ENCODE assay signal across 14 cellular contexts in the genomic region with DNA sequence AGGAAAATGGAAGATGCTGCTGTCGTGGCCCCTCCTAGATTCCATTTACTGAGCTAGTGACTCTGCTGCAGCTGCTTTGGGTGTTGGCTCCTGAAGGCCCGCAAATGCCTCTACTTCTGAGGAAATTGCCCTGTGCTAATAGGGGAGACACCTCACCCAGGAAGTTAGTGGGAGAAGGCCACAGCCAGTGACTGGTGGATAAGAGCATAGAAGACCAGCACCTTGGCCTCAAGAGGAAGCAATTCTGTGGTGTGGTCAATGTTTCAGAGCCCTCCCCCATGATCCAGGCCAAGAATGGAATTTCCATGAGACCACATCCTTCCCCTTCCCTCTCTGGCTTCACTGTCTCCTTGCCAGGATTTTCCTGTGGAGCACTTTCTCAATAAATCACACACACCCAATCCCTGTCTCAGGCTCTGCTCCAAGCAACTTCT. TPM values are rescaled to one million over a fixed set of nuclear protein-coding genes. Genes with fewer than 3 reads are reported as not detected.
DNase-seq lines count a peak whose midpoint lies in the region; ATAC-seq, FAIRE-seq and TF ChIP-seq lines count a peak whose summit lies in the region.
"Had no signal": no experiment of that assay in that cellular context is flagged by ENCODE, and none has a peak within 500 bp of the region (broad histone marks: within the 10 kb centered on the region; RNA-seq: fewer than 3 reads in every experiment).

No MANE protein-coding gene starts in this region.

- CTCF ChIA-PET in HepG2 (lab: Yijun Ruan, JAX; ENCODE audit: low intra/inter-chr PET ratio, low total read pairs) = no interaction called here

- H3K4me1 ChIP-seq in HepG2 (ENCODE audit: insufficient read depth, low read length) = peaks cover 16% of the 10 kb centered on the region
- H3K4me1 ChIP-seq: prostate gland had no signal

- no peaks in the 10 kb centered on the region for H3K9me3 ChIP-seq in HepG2 (ENCODE audit: low read length)
- H3K9me3 ChIP-seq: prostate gland had no signal

- DNase-seq in AG10803 (ENCODE audit: low read depth) (peak; percentile 86), Kasumi-1 (lab: John Stamatoyannopoulos, UW) (peak; percentile 82 to 84), astrocyte of the spinal cord (ENCODE audit: low read depth, low spot score) (peak; percentile 87), kidney epithelial cell (ENCODE audit: low read depth) (peak; percentile 50), omental fat pad (ENCODE audit: low spot score) (no peak), T-helper 2 cell (no peak), HepG2 (ENCODE audit: low spot score) (no peak), NCI-H69 (lab: John Stamatoyannopoulos, UW) (no peak)
- DNase-seq: activated CD4-positive, alpha-beta memory T cell treated with anti-CD3 and anti-CD28 coated beads for 36 hours; activated naive CD4-positive, alpha-beta T cell treated with anti-CD3 and anti-CD28 coated beads, Interleukin-2, amount 50 U/mL, for 16 hours; C1 segment of cervical spinal cord; left cardiac atrium; NCI-H2081 treated with DMSO at 0.1 percent for 48 hours had no signal

- WGBS in HepG2 (ENCODE audit: low lambda C conversion rate) = 45% methylated on average over 2 of the region's 2 CpGs

- no peaks in the 10 kb centered on the region for H3K36me3 ChIP-seq in kidney epithelial cell (ENCODE audit: control insufficient read depth, insufficient read depth, low read length)
- no peaks in the 10 kb centered on the region for H3K36me3 ChIP-seq in HepG2 (replicated peaks in 1 of 2; ENCODE audit: control insufficient read depth in 1 of 2, insufficient read depth in 2 of 2, low read length in 2 of 2)
- H3K36me3 ChIP-seq: prostate gland had no signal

- TF ChIP-seq POLR2A in HepG2 (IDR thresholded peaks at IDR 0.05; ENCODE audit: insufficient read depth in 1 of 2, low read depth in 2 of 2, low read length in 2 of 2) = no peak

- no peak overlapping the region for H2AFZ ChIP-seq in HepG2 (ENCODE audit: low read length)

- TF ChIP-seq EP300 in HepG2 (IDR thresholded peaks at IDR 0.05; ENCODE audit: low read depth in 2 of 2, low read length in 2 of 2) (no peak), HepG2 (CRISPR knock-in tag; IDR thresholded peaks at IDR 0.05; ENCODE audit: borderline replicate concordance) (no peak)

- H3K27me3 ChIP-seq in kidney epithelial cell (ENCODE audit: control insufficient read depth, insufficient read depth, low read length) (no peaks in the 10 kb centered on the region), HepG2 (ENCODE audit: control insufficient read depth in 1 of 2, insufficient read depth in 2 of 2, low read length in 2 of 2) (no peaks in the 10 kb centered on the region)

- TF ChIP-seq RAD21 in HepG2 (CRISPR knock-in tag; IDR thresholded peaks at IDR 0.05) = no peak

- no peaks in the 10 kb centered on the region for H4K20me1 ChIP-seq in HepG2 (ENCODE audit: insufficient read depth, low read length)

- no peak for ATAC-seq in omental fat pad (ENCODE audit: low FRiP score)
- no peak for ATAC-seq in HepG2

- no peak overlapping the region for H3K9ac ChIP-seq in HepG2 (ENCODE audit: insufficient read depth, low read depth, low read length)

- POLR2A ChIA-PET in HepG2 (lab: Yijun Ruan, JAX) = no interaction called here

- in situ Hi-C loops in astrocyte of the spinal cord (cut with HindIII; ENCODE audit: low sequenced_read_pairs) = no loop called here
- in situ Hi-C loops in HepG2 (cut with HindIII; ENCODE audit: extremely low pct_ligation_motif_present, low pct_unique_long_range_greater_than_20kb) = no loop called here

- H3K79me2 ChIP-seq in HepG2 (ENCODE audit: insufficient read depth, low read length) = no peaks in the 10 kb centered on the region

- H3K4me2 ChIP-seq in HepG2 (ENCODE audit: low read depth, low read length) = no peak overlapping the region

- no peak for FAIRE-seq in HepG2 (lab: Jason Lieb, UNC)

- no TSS peak for BruUV-seq in HepG2 (replicated peaks; lab: Mats Ljungman, UMichigan)

- intact Hi-C loops in HepG2 (cut with micrococcal nuclease; ENCODE audit: unreplicated experiment) = no loop called here

- H3K27ac ChIP-seq in HepG2 (ENCODE audit: extremely low read length, insufficient read depth, low read length) = no peak overlapping the region
- H3K27ac ChIP-seq: prostate gland had no signal

- H3K4me3 ChIP-seq in AG10803 (ENCODE audit: low read length) (no peak overlapping the region), astrocyte of the spinal cord (ENCODE audit: low read depth, low read length) (no peak overlapping the region), kidney epithelial cell (ENCODE audit: low read depth, low read length) (no peak overlapping the region), HepG2 (replicated peaks in 1 of 3; ENCODE audit: insufficient read depth in 1 of 3, low read depth in 2 of 3, low read length in 3 of 3) (no peak overlapping the region)
- H3K4me3 ChIP-seq: prostate gland had no signal

- TF ChIP-seq CTCF in AG10803 (conservative IDR thresholded peaks at IDR 0.05; ENCODE audit: low read length) = no peak
- no peak for TF ChIP-seq CTCF in astrocyte of the spinal cord (IDR thresholded peaks at IDR 0.05; ENCODE audit: low read depth, low read length)
- TF ChIP-seq CTCF in kidney epithelial cell (IDR thresholded peaks at IDR 0.05; ENCODE audit: insufficient read depth, low read length, poor library complexity, severe bottlenecking) = no peak
- TF ChIP-seq CTCF in omental fat pad (IDR thresholded peaks at IDR 0.05) = no peak
- TF ChIP-seq CTCF in HepG2 (CRISPR knock-in tag; IDR thresholded peaks at IDR 0.05) = no peak

TF ChIP-seq in HepG2, 621 proteins besides CTCF, POLR2A, EP300 and RAD21:
- TF ChIP-seq, protein P1, sequence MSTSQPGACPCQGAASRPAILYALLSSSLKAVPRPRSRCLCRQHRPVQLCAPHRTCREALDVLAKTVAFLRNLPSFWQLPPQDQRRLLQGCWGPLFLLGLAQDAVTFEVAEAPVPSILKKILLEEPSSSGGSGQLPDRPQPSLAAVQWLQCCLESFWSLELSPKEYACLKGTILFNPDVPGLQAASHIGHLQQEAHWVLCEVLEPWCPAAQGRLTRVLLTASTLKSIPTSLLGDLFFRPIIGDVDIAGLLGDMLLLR (CRISPR knock-in tag; IDR thresholded peaks at IDR 0.05) = no peak
- TF ChIP-seq, protein P2, sequence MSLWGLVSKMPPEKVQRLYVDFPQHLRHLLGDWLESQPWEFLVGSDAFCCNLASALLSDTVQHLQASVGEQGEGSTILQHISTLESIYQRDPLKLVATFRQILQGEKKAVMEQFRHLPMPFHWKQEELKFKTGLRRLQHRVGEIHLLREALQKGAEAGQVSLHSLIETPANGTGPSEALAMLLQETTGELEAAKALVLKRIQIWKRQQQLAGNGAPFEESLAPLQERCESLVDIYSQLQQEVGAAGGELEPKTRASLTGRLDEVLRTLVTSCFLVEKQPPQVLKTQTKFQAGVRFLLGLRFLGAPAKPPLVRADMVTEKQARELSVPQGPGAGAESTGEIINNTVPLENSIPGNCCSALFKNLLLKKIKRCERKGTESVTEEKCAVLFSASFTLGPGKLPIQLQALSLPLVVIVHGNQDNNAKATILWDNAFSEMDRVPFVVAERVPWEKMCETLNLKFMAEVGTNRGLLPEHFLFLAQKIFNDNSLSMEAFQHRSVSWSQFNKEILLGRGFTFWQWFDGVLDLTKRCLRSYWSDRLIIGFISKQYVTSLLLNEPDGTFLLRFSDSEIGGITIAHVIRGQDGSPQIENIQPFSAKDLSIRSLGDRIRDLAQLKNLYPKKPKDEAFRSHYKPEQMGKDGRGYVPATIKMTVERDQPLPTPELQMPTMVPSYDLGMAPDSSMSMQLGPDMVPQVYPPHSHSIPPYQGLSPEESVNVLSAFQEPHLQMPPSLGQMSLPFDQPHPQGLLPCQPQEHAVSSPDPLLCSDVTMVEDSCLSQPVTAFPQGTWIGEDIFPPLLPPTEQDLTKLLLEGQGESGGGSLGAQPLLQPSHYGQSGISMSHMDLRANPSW (CRISPR knock-in tag; IDR thresholded peaks at IDR 0.05; ENCODE audit: borderline replicate concordance) = no peak
- TF ChIP-seq KAT8 (CRISPR knock-in tag; IDR thresholded peaks at IDR 0.05) (no peak), RFXAP (CRISPR knock-in tag; IDR thresholded peaks at IDR 0.05; ENCODE audit: borderline replicate concordance) (no peak), FOXK2 (IDR thresholded peaks at IDR 0.05) (no peak)

RNA-seq across cellular contexts. Expression of a gene that starts 25.0 kb away (rescaled TPM):
- total RNA-seq in kidney epithelial cell (8.6 and 10.1 TPM in 2 replicates), omental fat pad (10 to 100 TPM in 3 of 4 donors, 1 to 10 TPM in 1; 8.0 to 19.7 (median 13.2) TPM), HepG2 (2016; rRNA removed; fragmentation: Illumina TruSeq; extraction: Trizol) (0.51 and 0.80 TPM in 2 replicates)
- total RNA-seq in HepG2 (2016; cell fraction: cytosol; rRNA removed; fragmentation: Illumina TruSeq; extraction: Trizol; ENCODE audit: low read depth) = under 0.01 TPM in 1 of 2 replicates, not detected in the other
- total RNA-seq in HepG2 (2016; cell fraction: insoluble cytoplasmic fraction; rRNA removed; fragmentation: Illumina TruSeq; extraction: Trizol) = 0.45 and 0.78 TPM in 2 replicates
- total RNA-seq in HepG2 (2016; cell fraction: membrane; rRNA removed; fragmentation: Illumina TruSeq; extraction: Trizol) = 0.25 and 0.28 TPM in 2 replicates
- total RNA-seq in HepG2 (2016; cell fraction: nucleus; rRNA removed; fragmentation: Illumina TruSeq; extraction: Trizol) = 0.65 and 0.75 TPM in 2 replicates
- polyA plus RNA-seq in HepG2 (2011; rRNA removed) = 0.22 and 0.33 TPM in 2 replicates
- polyA plus RNA-seq in HepG2 (2011; cell fraction: cytosol; rRNA removed) = 0.27 and 0.34 TPM in 2 replicates
- 0.19 and 0.24 TPM in 2 replicates for polyA plus RNA-seq in HepG2 (2011; cell fraction: nucleus; rRNA removed)
- 0.12 and 0.15 TPM in 2 replicates for polyA plus RNA-seq in HepG2 (2012)
- polyA plus RNA-seq in HepG2 (2016; cell fraction: cytosol; fragmentation: Illumina TruSeq; extraction: Trizol; ENCODE audit: low read depth) = 0.01 and 0.06 TPM in 2 replicates
- polyA plus RNA-seq in HepG2 (2016; cell fraction: insoluble cytoplasmic fraction; fragmentation: Illumina TruSeq; extraction: Trizol; ENCODE audit: low read depth) = 0.60 and 0.65 TPM in 2 replicates
- polyA plus RNA-seq in HepG2 (2016; cell fraction: membrane; fragmentation: Illumina TruSeq; extraction: Trizol; ENCODE audit: low read depth) = 0.17 and 0.22 TPM in 2 replicates
- polyA plus RNA-seq in HepG2 (2016; cell fraction: nucleus; fragmentation: Illumina TruSeq; extraction: Trizol; ENCODE audit: insufficient read depth, low read depth) = 0.93 and 1.2 TPM in 2 replicates
- 1.3 and 4.1 TPM in 2 replicates for polyA minus RNA-seq in HepG2 (2011; rRNA and poly(A)+ RNA removed; ENCODE audit: low replicate concordance)
- polyA minus RNA-seq in HepG2 (2011; cell fraction: cytosol; rRNA and poly(A)+ RNA removed) = 0.40 and 0.53 TPM in 2 replicates
- 0.37 and 0.39 TPM in 2 replicates for polyA minus RNA-seq in HepG2 (2011; cell fraction: nucleus; rRNA and poly(A)+ RNA removed)

Comparison
In these comparisons a context has a peak if more than half of its experiments do, and no peak if none do; other contexts are left out.
1. DNase-seq: peak in AG10803 (single experiment), Kasumi-1 (2 of 2), astrocyte of the spinal cord (single experiment) and kidney epithelial cell (single experiment); none in omental fat pad (single experiment), T-helper 2 cell (0 of 5), HepG2 (single experiment) and NCI-H69 (single experiment).